Comparison of ENCODE assay signal across 25 cellular contexts in genomic region chr19:32911467-32911866, GRCh38. TPM values are rescaled to one million over a fixed set of nuclear protein-coding genes. Genes with fewer than 3 reads are reported as not detected.
"Had no signal": no experiment of that assay in that cellular context is flagged by ENCODE, and none has a peak within 500 bp of the region (broad histone marks: within the 10 kb centered on the region; RNA-seq: fewer than 3 reads in every experiment).

No MANE protein-coding gene starts in this region.

- H3K4me1 ChIP-seq: Peyer's patch, SJCRH30 had no signal

- H2AFZ ChIP-seq: PC-9 had no signal

- H3K27ac ChIP-seq: KMS-11, PC-9, Peyer's patch, SJCRH30, SK-N-MC had no signal

- H3K4me2 ChIP-seq: KMS-11, PC-9 had no signal

- DNase-seq: Kasumi-1; MM.1S; NCI-H1092 treated with DMSO at 0.1 percent for 48 hours; NCI-H1436; NCI-H187; NCI-H2081 treated with DMSO at 0.1 percent for 48 hours; NCI-H2171; NCI-H226; NCI-H446; NCI-H510A; NCI-H524 treated with DMSO at 0.1 percent for 48 hours; NCI-H69; NCI-H774; NK-92 treated with Interleukin-12 subunit alpha and Interleukin-12 subunit beta, amount 100 ng/mL, for 24 hours; PC-9; Peyer's patch; SHP77 treated with DMSO at 0.1 percent for 48 hours; SJCRH30 had no signal

- H3K27me3 ChIP-seq: Peyer's patch, SJCRH30 had no signal

- H3K9ac ChIP-seq: KMS-11 had no signal

- H3K4me3 ChIP-seq: PC-9, Peyer's patch, SJCRH30, SK-N-MC had no signal

- ATAC-seq: Right ventricle myocardium inferior had no signal

- H3K9me3 ChIP-seq: Peyer's patch, SJCRH30 had no signal

RNA-seq across cellular contexts. Expression of gene SLC7A9, which starts 41.9 kb away (rescaled TPM):
- total RNA-seq: IMR-90, M059J, OCI-LY7, RPMI7951, SJCRH30 had no signal
- polyA plus RNA-seq: IMR-90 had no signal
